ENCODE assay signal across 8 cellular contexts in genomic region chr19:41353466-41354342, GRCh38. TPM values are rescaled to one million over a fixed set of nuclear protein-coding genes. Genes with fewer than 3 reads are reported as not detected.
DNase-seq lines count a peak whose midpoint lies in the region; ATAC-seq and TF ChIP-seq lines count a peak whose summit lies in the region.

Gene TGFB1 (minus strand): TSS chr19:41353922. CDS start chr19:41353044, 878 bp downstream.

- H3K27me3 Mint-ChIP-seq in neural crest cell (ENCODE audit: low read depth): peaks cover 57% of the 10 kb centered on the region
- no peaks in the 10 kb centered on the region for H3K27me3 Mint-ChIP-seq in stimulated activated naive CD8-positive, alpha-beta T cell treated with anti-CD3 and anti-CD28 coated beads, Interleukin-15, Interleukin-2, amounts not matched to agents 100 ng/mL and 50 ng/mL, for 24 hours

- peak within 1 kb of the TSS; percentile 92 for H3K4me3 ChIP-seq in AG10803 (ENCODE audit: low read length)

- H3K9me3 Mint-ChIP-seq in neural crest cell: no peaks in the 10 kb centered on the region
- no peaks in the 10 kb centered on the region for H3K9me3 Mint-ChIP-seq in stimulated activated naive CD8-positive, alpha-beta T cell treated with anti-CD3 and anti-CD28 coated beads, Interleukin-15, Interleukin-2, amounts not matched to agents 100 ng/mL and 50 ng/mL, for 24 hours

- peak; percentile 77 for TF ChIP-seq CTCF in AG10803 (conservative IDR thresholded peaks at IDR 0.05; ENCODE audit: low read length)
- peak; percentile 89 for TF ChIP-seq CTCF in neural crest cell (conservative IDR thresholded peaks at IDR 0.05)

- ATAC-seq in HG03571 (IDR thresholded peaks at IDR 0.05; ENCODE audit: unreplicated experiment): peak; percentile 37

- TF ChIP-seq POLR2A in GM19099 (IDR thresholded peaks at IDR 0.05; ENCODE audit: extremely low read depth, insufficient read length, low read depth): peak; percentile 94

- DNase-seq in AG10803 (ENCODE audit: low read depth) (peak; percentile 91), SIG-M5 (lab: John Stamatoyannopoulos, UW) (peak; percentile 50), fibroblast of the conjunctiva (ENCODE audit: low read depth) (peak; percentile 67), neural crest cell (ENCODE audit: low read depth, low spot score) (peak; percentile 67)
- peak; percentile 93 for DNase-seq in activated effector memory CD4-positive, alpha-beta T cell treated with Interleukin-2 at 50 U/mL for 16 hours

- peak within 1 kb of the TSS; percentile 93 for H3K4me3 Mint-ChIP-seq in neural crest cell
- H3K4me3 Mint-ChIP-seq in stimulated activated naive CD8-positive, alpha-beta T cell treated with anti-CD3 and anti-CD28 coated beads, Interleukin-15, Interleukin-2, amounts not matched to agents 100 ng/mL and 50 ng/mL, for 24 hours: peak within 1 kb of the TSS; percentile 94

- H3K27ac Mint-ChIP-seq in neural crest cell (ENCODE audit: unreplicated experiment): no peak within 1 kb of the TSS
- peak within 1 kb of the TSS; percentile 99 for H3K27ac Mint-ChIP-seq in stimulated activated naive CD8-positive, alpha-beta T cell treated with anti-CD3 and anti-CD28 coated beads, Interleukin-15, Interleukin-2, amounts not matched to agents 100 ng/mL and 50 ng/mL, for 24 hours

- peaks cover 3% of the 10 kb centered on the region for H3K36me3 Mint-ChIP-seq in neural crest cell (ENCODE audit: low read depth)
- peaks cover 36% of the 10 kb centered on the region for H3K36me3 Mint-ChIP-seq in stimulated activated naive CD8-positive, alpha-beta T cell treated with anti-CD3 and anti-CD28 coated beads, Interleukin-15, Interleukin-2, amounts not matched to agents 100 ng/mL and 50 ng/mL, for 24 hours (ENCODE audit: low read depth)

- H3K4me1 Mint-ChIP-seq in neural crest cell: peaks cover 30% of the 10 kb centered on the region
- H3K4me1 Mint-ChIP-seq in stimulated activated naive CD8-positive, alpha-beta T cell treated with anti-CD3 and anti-CD28 coated beads, Interleukin-15, Interleukin-2, amounts not matched to agents 100 ng/mL and 50 ng/mL, for 24 hours (ENCODE audit: low read depth): peaks cover 65% of the 10 kb centered on the region

RNA-seq across cellular contexts. Expression of gene TGFB1, which starts in this region (rescaled TPM):
- 2.2 and 3.1 TPM in 2 replicates for total RNA-seq in neural crest cell

Comparison
In these comparisons a context has a peak if more than half of its experiments do, and no peak if none do; other contexts are left out.
1. Peak in every context shown above with its lines: DNase-seq, ATAC-seq and H3K4me3 ChIP-seq.